1 cellular context compared by ENCODE assay signal in genomic region chr1:200380589-200381021, GRCh38.
TF ChIP-seq lines count a peak whose summit lies in the region.

No MANE protein-coding gene starts in this region.

TF ChIP-seq in HepG2, 621 proteins besides CTCF, POLR2A, EP300 and RAD21 (continued from another document):
- TF ChIP-seq GMEB2 (CRISPR knock-in tag; IDR thresholded peaks at IDR 0.05; ENCODE audit: low read depth): no peak
- TF ChIP-seq ZNF382 (CRISPR knock-in tag; IDR thresholded peaks at IDR 0.05; ENCODE audit: borderline replicate concordance): no peak
- peak; percentile 44; the same call in 1 of the 2 replicates for TF ChIP-seq ZNF503 (CRISPR knock-in tag; IDR thresholded peaks at IDR 0.05)
- 0 out of 2 replicates have a peak, but pooled peaks have one; percentile 16 for TF ChIP-seq HDAC1 (CRISPR knock-in tag; IDR thresholded peaks at IDR 0.05)
- no peak for TF ChIP-seq RFX5 (IDR thresholded peaks at IDR 0.05; ENCODE audit: low read depth, low read length)
- no peak for TF ChIP-seq EEA1 (CRISPR knock-in tag; IDR thresholded peaks at IDR 0.05; ENCODE audit: borderline replicate concordance)
- TF ChIP-seq AGO2 (optimal IDR thresholded peaks at IDR 0.05; ENCODE audit: low read depth, low read length): no peak
- no peak for TF ChIP-seq ZNF451 (CRISPR knock-in tag; IDR thresholded peaks at IDR 0.05)
- no peak for TF ChIP-seq ZNF614 (CRISPR knock-in tag; IDR thresholded peaks at IDR 0.05; ENCODE audit: borderline replicate concordance)
- TF ChIP-seq ATF6 (CRISPR knock-in tag; conservative IDR thresholded peaks at IDR 0.05): no peak
- no peak for TF ChIP-seq ZNF335 (CRISPR knock-in tag; IDR thresholded peaks at IDR 0.05)
- no peak for TF ChIP-seq MBD4 (IDR thresholded peaks at IDR 0.05; ENCODE audit: borderline replicate concordance, low read length)
- no peak for TF ChIP-seq HMGXB3 (CRISPR knock-in tag; IDR thresholded peaks at IDR 0.05; ENCODE audit: borderline replicate concordance)
- no peak for TF ChIP-seq GRHL1 (CRISPR knock-in tag; conservative IDR thresholded peaks at IDR 0.05)
- peak; percentile 90 for TF ChIP-seq NCOR1 (IDR thresholded peaks at IDR 0.05; ENCODE audit: borderline replicate concordance, low read length)
- TF ChIP-seq ZNF263 (CRISPR knock-in tag; IDR thresholded peaks at IDR 0.05): no peak
- TF ChIP-seq GLMP (CRISPR knock-in tag; IDR thresholded peaks at IDR 0.05; ENCODE audit: borderline replicate concordance): no peak
- no peak for TF ChIP-seq ZNF101 (CRISPR knock-in tag; IDR thresholded peaks at IDR 0.05; ENCODE audit: borderline replicate concordance, low read depth)
- TF ChIP-seq ZNF317 (CRISPR knock-in tag; IDR thresholded peaks at IDR 0.05): no peak
